1 cellular context compared by ENCODE assay signal in genomic region chr7:94344826-94345225, GRCh38.
TF ChIP-seq lines count a peak whose summit lies in the region.

No MANE protein-coding gene starts in this region.

TF ChIP-seq in HepG2, 621 proteins besides CTCF, POLR2A, EP300 and RAD21 (continued from another document):
- TF ChIP-seq, protein P1, sequence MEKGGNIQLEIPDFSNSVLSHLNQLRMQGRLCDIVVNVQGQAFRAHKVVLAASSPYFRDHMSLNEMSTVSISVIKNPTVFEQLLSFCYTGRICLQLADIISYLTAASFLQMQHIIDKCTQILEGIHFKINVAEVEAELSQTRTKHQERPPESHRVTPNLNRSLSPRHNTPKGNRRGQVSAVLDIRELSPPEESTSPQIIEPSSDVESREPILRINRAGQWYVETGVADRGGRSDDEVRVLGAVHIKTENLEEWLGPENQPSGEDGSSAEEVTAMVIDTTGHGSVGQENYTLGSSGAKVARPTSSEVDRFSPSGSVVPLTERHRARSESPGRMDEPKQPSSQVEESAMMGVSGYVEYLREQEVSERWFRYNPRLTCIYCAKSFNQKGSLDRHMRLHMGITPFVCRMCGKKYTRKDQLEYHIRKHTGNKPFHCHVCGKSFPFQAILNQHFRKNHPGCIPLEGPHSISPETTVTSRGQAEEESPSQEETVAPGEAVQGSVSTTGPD (CRISPR knock-in tag; IDR thresholded peaks at IDR 0.05) = no peak
- no peak for TF ChIP-seq TAF1 (CRISPR knock-in tag; IDR thresholded peaks at IDR 0.05)
- no peak for TF ChIP-seq ZNF839 (CRISPR knock-in tag; IDR thresholded peaks at IDR 0.05; ENCODE audit: borderline replicate concordance)
